Comparison of ENCODE assay signal across 10 cellular contexts in genomic region chr3:21839592-21839991, GRCh38.
DNase-seq lines count a peak whose midpoint lies in the region; FAIRE-seq and TF ChIP-seq lines count a peak whose summit lies in the region.
"Had no signal": no experiment of that assay in that cellular context is flagged by ENCODE, and none has a peak within 500 bp of the region (broad histone marks: within the 10 kb centered on the region; RNA-seq: fewer than 3 reads in every experiment).

No MANE protein-coding gene starts in this region.

- peak; percentile 79 for TF ChIP-seq CTCF in choroid plexus epithelial cell (conservative IDR thresholded peaks at IDR 0.05; ENCODE audit: low read depth, low read length)
- peak; percentile 20 to 53 (median 24) for TF ChIP-seq CTCF in nephron (IDR thresholded peaks at IDR 0.05; ENCODE audit: unreplicated experiment in 3 of 3)
- TF ChIP-seq CTCF in WERI-Rb-1 (IDR thresholded peaks at IDR 0.05; ENCODE audit: low read depth, low read length), result no peak; the same call in 1 of the 2 replicates
- TF ChIP-seq CTCF in coronary artery (IDR thresholded peaks at IDR 0.05), result no peak

- H3K9me3 Mint-ChIP-seq in nephron, result no peaks in the 10 kb centered on the region

- H3K36me3 ChIP-seq in MG63, result no peaks in the 10 kb centered on the region
- H3K36me3 ChIP-seq in WERI-Rb-1, result no peaks in the 10 kb centered on the region

- peak; percentile 68 for DNase-seq in EL
- DNase-seq in MG63, result peak; percentile 53
- peak; percentile 98 for DNase-seq in choroid plexus epithelial cell (ENCODE audit: low read depth)
- no peak for DNase-seq in GM19239 (ENCODE audit: insufficient read length, low spot score)
- DNase-seq in WERI-Rb-1, result no peak
- no peak for DNase-seq in coronary artery (ENCODE audit: low spot score)
- DNase-seq in LoVo (ENCODE audit: low spot score), result no peak
- DNase-seq: kidney, NCI-H187 treated with DMSO at 0.1 percent for 48 hours had no signal

- H3K4me3 ChIP-seq in MG63 (no peak overlapping the region), choroid plexus epithelial cell (ENCODE audit: low read depth, low read length) (no peak overlapping the region), WERI-Rb-1 (ENCODE audit: low read depth, low read length) (no peak overlapping the region), coronary artery (no peak overlapping the region)

- peaks cover 6% of the 10 kb centered on the region for H3K4me1 Mint-ChIP-seq in nephron

- no peaks in the 10 kb centered on the region for H3K27me3 Mint-ChIP-seq in nephron (ENCODE audit: low read depth)

- no peaks in the 10 kb centered on the region for H3K36me3 Mint-ChIP-seq in nephron (ENCODE audit: low read depth)

- no peaks in the 10 kb centered on the region for H3K9me3 ChIP-seq in MG63
- H3K9me3 ChIP-seq in WERI-Rb-1 (ENCODE audit: severe bottlenecking), result no peaks in the 10 kb centered on the region

- peak overlapping the region; percentile 32 to 80 (median 65) for H3K27ac Mint-ChIP-seq in nephron

- H3K27me3 ChIP-seq in MG63, result no peaks in the 10 kb centered on the region
- no peaks in the 10 kb centered on the region for H3K27me3 ChIP-seq in WERI-Rb-1 (ENCODE audit: insufficient read depth, low read depth, severe bottlenecking)

- H3K4me3 Mint-ChIP-seq in nephron, result no peak overlapping the region

- FAIRE-seq in GM19239 (lab: Jason Lieb, UNC), result no peak
- FAIRE-seq: kidney had no signal

- H3K27ac ChIP-seq in WERI-Rb-1 (no peak overlapping the region), coronary artery (peak overlapping the region in 1 of 2 donors; percentile 40)

Comparison
In these comparisons a context has a peak if more than half of its experiments do, and no peak if none do; other contexts are left out.
1. DNase-seq: peak in EL (single experiment), MG63 (single experiment) and choroid plexus epithelial cell (single experiment); none in GM19239 (single experiment), WERI-Rb-1 (single experiment), coronary artery (single experiment) and LoVo (single experiment).
2. CTCF ChIP-seq: peak in choroid plexus epithelial cell (single experiment) and nephron (3 of 3); none in WERI-Rb-1 (single experiment) and coronary artery (single experiment).